ENCODE assay signal across 8 cellular contexts in the genomic region with DNA sequence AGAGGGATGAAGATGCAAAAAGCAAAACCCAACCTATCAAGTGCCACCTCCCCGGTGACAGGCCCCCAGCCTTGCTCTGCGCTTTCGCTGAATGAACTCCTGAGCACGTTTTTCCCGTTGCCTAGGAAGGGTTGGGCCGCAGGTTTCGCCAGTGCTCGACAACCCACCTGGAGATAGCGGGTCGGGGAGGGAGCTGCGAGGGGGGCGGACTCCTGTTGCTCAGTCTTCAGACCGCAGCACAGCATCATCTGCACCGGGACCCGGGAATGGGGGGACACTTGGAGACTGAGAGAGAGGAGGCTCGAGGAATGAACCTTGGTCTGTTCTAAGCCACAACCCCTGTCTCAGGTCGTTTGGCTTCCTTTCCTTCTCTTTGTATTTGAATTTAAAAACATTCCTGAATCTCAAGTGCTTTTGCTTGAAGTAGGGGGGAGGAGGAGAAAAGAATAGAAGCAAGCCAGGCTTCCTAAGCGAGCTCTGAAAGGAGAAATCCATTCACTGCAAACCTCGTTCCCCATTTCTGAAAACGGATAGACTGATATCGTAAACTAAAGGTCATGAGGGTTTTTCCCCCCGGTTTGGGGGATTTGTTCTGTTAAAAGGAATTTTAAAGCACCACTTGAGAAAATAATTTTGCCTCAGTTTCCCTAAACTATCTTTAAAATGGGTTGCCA.
DNase-seq lines count a peak whose midpoint lies in the region; ATAC-seq and TF ChIP-seq lines count a peak whose summit lies in the region.

No MANE protein-coding gene starts in this region.

- TF ChIP-seq CTCF in GM06990 (IDR thresholded peaks at IDR 0.05; ENCODE audit: insufficient read depth, low read length, poor library complexity, severe bottlenecking): no peak

- H3K27me3 ChIP-seq in GM06990 (replicated peaks; ENCODE audit: control insufficient read depth, insufficient read depth, low read length): peaks cover 3% of the 10 kb centered on the region

- DNase-seq in GM06990 (ENCODE audit: extremely low read depth, insufficient read length) (no peak), SK-N-MC (ENCODE audit: low read depth, low spot score) (no peak), midbrain (lab: John Stamatoyannopoulos, UW) (peak; percentile 46), substantia nigra (lab: John Stamatoyannopoulos, UW) (peak in 26 of 49 donors; percentile 1 to 52 (median 19)), kidney glomerular epithelial cell (lab: John Stamatoyannopoulos, UW) (no peak)

- no peaks in the 10 kb centered on the region for H3K9me3 ChIP-seq in SK-N-MC (ENCODE audit: low read depth, low read length)

- H3K36me3 ChIP-seq in GM06990 (ENCODE audit: control insufficient read depth, insufficient read depth, low read length) (no peaks in the 10 kb centered on the region), SK-N-MC (ENCODE audit: insufficient read depth, low read length) (no peaks in the 10 kb centered on the region)

- H3K9ac ChIP-seq in SK-N-MC (ENCODE audit: insufficient read length): no peak overlapping the region

- ATAC-seq in HG03469 (IDR thresholded peaks at IDR 0.05; ENCODE audit: unreplicated experiment) (no peak), GM18867 (IDR thresholded peaks at IDR 0.05; ENCODE audit: unreplicated experiment) (no peak)

- peak overlapping the region; percentile 51 for H3K4me3 ChIP-seq in GM06990 (replicated peaks; ENCODE audit: low read depth, low read length)
- H3K4me3 ChIP-seq in SK-N-MC: peak overlapping the region; percentile 82

- no peak overlapping the region for H3K27ac ChIP-seq in SK-N-MC
- H3K27ac ChIP-seq in cingulate gyrus (ENCODE audit: low read depth, low read length): peak overlapping the region; percentile 82
- H3K27ac ChIP-seq in substantia nigra (ENCODE audit: low read depth, low read length, poor library complexity, severe bottlenecking): peak overlapping the region; percentile 88

Comparison
In these comparisons a context has a peak if more than half of its experiments do, and no peak if none do; other contexts are left out.
1. DNase-seq: peak in midbrain (single experiment) and substantia nigra (26 of 49); none in GM06990 (single experiment), SK-N-MC (single experiment) and kidney glomerular epithelial cell (single experiment).